25 cellular contexts compared by ENCODE assay signal in the genomic region with DNA sequence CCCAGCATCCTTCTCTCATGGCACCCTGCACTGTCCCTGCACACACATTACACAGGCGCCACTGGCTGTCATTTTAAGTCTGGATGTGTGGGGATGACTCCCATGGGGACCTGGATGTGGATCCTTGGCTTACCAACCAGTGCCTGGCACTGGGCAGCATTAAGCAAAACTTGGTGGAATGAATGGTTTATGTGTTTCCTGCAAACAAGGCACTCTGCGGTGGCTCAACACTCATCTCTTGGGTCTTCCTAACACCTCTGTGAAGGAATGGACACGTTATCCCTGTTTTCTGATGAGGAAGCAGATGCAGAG.
"Had no signal": no experiment of that assay in that cellular context is flagged by ENCODE, and none has a peak within 500 bp of the region (broad histone marks: within the 10 kb centered on the region; RNA-seq: fewer than 3 reads in every experiment).

No MANE protein-coding gene starts in this region.

- H3K27ac Mint-ChIP-seq: effector memory CD8-positive, alpha-beta T cell; mesothelial cell of epicardium; naive thymus-derived CD4-positive, alpha-beta T cell; nephron had no signal

- H3K9ac ChIP-seq: parathyroid adenoma had no signal

- H3K27ac ChIP-seq: colonic mucosa, esophagus squamous epithelium, neutrophil, parathyroid adenoma, psoas muscle, sigmoid colon, suprapubic skin, transverse colon, upper lobe of right lung, vagina had no signal

- ATAC-seq: effector memory CD8-positive, alpha-beta T cell; left lobe of liver; naive thymus-derived CD4-positive, alpha-beta T cell; psoas muscle; right cardiac atrium; stimulated activated naive CD8-positive, alpha-beta T cell treated with anti-CD3 and anti-CD28 coated beads, Interleukin-15, amount 100 ng/mL, for 72 hours; upper lobe of right lung had no signal

- DNase-seq: colonic mucosa; dermis blood vessel endothelial cell; effector memory CD8-positive, alpha-beta T cell; erythroblast; esophagus squamous epithelium; foreskin melanocyte; mesenchymal stem cell; psoas muscle; right cardiac atrium; sigmoid colon; stimulated activated CD4-positive, alpha-beta T cell treated with anti-CD3 and anti-CD28 coated beads, Interleukin-4, amount 100 ng/mL, for 4 hours; stimulated activated naive CD4-positive, alpha-beta T cell; stimulated activated naive CD8-positive, alpha-beta T cell treated with anti-CD3 and anti-CD28 coated beads, Interleukin-15, amount 100 ng/mL, for 72 hours; transverse colon had no signal

- H3K9me3 ChIP-seq: colonic mucosa, neutrophil, sigmoid colon, suprapubic skin, transverse colon, vagina had no signal

- H2AFZ ChIP-seq: parathyroid adenoma had no signal

- H3K4me1 Mint-ChIP-seq: central memory CD8-positive, alpha-beta T cell; mesothelial cell of epicardium; naive thymus-derived CD4-positive, alpha-beta T cell; nephron; stimulated activated naive CD8-positive, alpha-beta T cell treated with anti-CD3 and anti-CD28 coated beads, Interleukin-15, amount 100 ng/mL, for 72 hours had no signal

- H3K4me1 ChIP-seq: colonic mucosa, esophagus squamous epithelium, parathyroid adenoma, psoas muscle, sigmoid colon, suprapubic skin, transverse colon, upper lobe of right lung, vagina had no signal

- H3K4me3 ChIP-seq: colonic mucosa, esophagus squamous epithelium, lung, psoas muscle, sigmoid colon, suprapubic skin, transverse colon, upper lobe of right lung, vagina had no signal

- H3K27me3 Mint-ChIP-seq: central memory CD8-positive, alpha-beta T cell; effector memory CD8-positive, alpha-beta T cell; naive thymus-derived CD4-positive, alpha-beta T cell; stimulated activated naive CD8-positive, alpha-beta T cell treated with anti-CD3 and anti-CD28 coated beads, Interleukin-15, amount 100 ng/mL, for 72 hours had no signal

- H3K36me3 ChIP-seq: colonic mucosa, esophagus squamous epithelium, neutrophil, sigmoid colon, suprapubic skin, transverse colon, upper lobe of right lung, vagina had no signal

- H3K4me3 Mint-ChIP-seq: central memory CD8-positive, alpha-beta T cell; effector memory CD8-positive, alpha-beta T cell; mesothelial cell of epicardium; naive thymus-derived CD4-positive, alpha-beta T cell; nephron; stimulated activated naive CD8-positive, alpha-beta T cell treated with anti-CD3 and anti-CD28 coated beads, Interleukin-15, amount 100 ng/mL, for 72 hours had no signal

- H3K27me3 ChIP-seq: colonic mucosa, neutrophil, sigmoid colon, suprapubic skin, transverse colon, upper lobe of right lung, vagina had no signal
